9 cellular contexts compared by ENCODE assay signal in the genomic region with DNA sequence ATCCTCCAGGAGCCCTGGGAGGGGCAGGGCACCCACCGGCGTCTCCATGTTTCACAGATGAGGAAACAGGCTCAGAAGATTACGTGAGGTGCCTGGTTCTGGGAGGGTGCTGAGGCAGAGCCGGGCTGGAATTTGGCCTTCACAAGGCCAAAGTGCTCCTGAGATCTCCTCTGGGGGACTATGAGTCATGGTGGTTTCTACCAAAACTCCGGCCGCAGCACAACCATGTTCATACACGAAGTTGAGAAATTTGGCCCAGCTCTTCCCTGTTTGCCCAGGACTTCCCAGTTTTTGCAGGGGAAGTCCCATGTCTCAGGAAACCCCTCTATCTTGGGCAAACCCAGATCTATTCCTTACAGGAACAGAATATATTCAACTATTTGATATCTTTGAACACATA.
DNase-seq lines count a peak whose midpoint lies in the region; ATAC-seq and TF ChIP-seq lines count a peak whose summit lies in the region.
"Had no signal": no experiment of that assay in that cellular context is flagged by ENCODE, and none has a peak within 500 bp of the region (broad histone marks: within the 10 kb centered on the region; RNA-seq: fewer than 3 reads in every experiment).

No MANE protein-coding gene starts in this region.

- no peaks in the 10 kb centered on the region for H3K27me3 ChIP-seq in transverse colon

- no peak for TF ChIP-seq EP300 in transverse colon (IDR thresholded peaks at IDR 0.05; ENCODE audit: low read depth)

- 77 to 90% methylated on average over 3 to 7 of the region's 7 CpGs for WGBS in transverse colon (ENCODE audit: low coverage in 1 of 2), 2 donors

- no peaks in the 10 kb centered on the region for H3K36me3 ChIP-seq in transverse colon

- TF ChIP-seq POLR2A in transverse colon (IDR thresholded peaks at IDR 0.05), result no peak

- no peak for TF ChIP-seq CTCF in astrocyte of the cerebellum (IDR thresholded peaks at IDR 0.05; ENCODE audit: low read depth, low read length, missing control alignments)
- no peak for TF ChIP-seq CTCF in transverse colon (IDR thresholded peaks at IDR 0.05)
- TF ChIP-seq CTCF in coronary artery (IDR thresholded peaks at IDR 0.05), result no peak

- in situ Hi-C loops in astrocyte of the cerebellum (cut with HindIII; ENCODE audit: low sequenced_read_pairs), result no loop called here
- in situ Hi-C loops in transverse colon (cut with MboI; ENCODE audit: low pct_ligation_motif_present in 1 of 4, low pct_unique_long_range_greater_than_20kb in 1 of 4, low sequenced_read_pairs in 3 of 4), result no loop called here

- no peaks in the 10 kb centered on the region for H3K9me3 ChIP-seq in transverse colon

- peak; percentile 96 for DNase-seq in M059J (ENCODE audit: low read depth)
- DNase-seq in astrocyte of the cerebellum (ENCODE audit: low read depth), result peak; percentile 73
- peak; percentile 65 for DNase-seq in hepatic stellate cell (ENCODE audit: low spot score)
- DNase-seq in transverse colon, result peak; percentile 17
- no peak for DNase-seq in activated T-cell treated with anti-CD3 and anti-CD28 coated beads, Interleukin-2, amount 50 U/mL, for 1 hour
- DNase-seq in coronary artery (ENCODE audit: low spot score), result no peak
- DNase-seq: NCI-H1436 treated with DMSO at 0.1 percent for 48 hours; stimulated activated naive CD4-positive, alpha-beta T cell had no signal

- no peak overlapping the region for H3K27ac ChIP-seq in transverse colon
- no peak overlapping the region for H3K27ac ChIP-seq in coronary artery

- H3K4me1 ChIP-seq in transverse colon, result peaks cover 0 to 21% (median 9%) of the 10 kb centered on the region in 4 donors

- ATAC-seq in GM21526 (IDR thresholded peaks at IDR 0.05; ENCODE audit: low FRiP score, unreplicated experiment), result no peak

- intact Hi-C loops in transverse colon (cut with DNase I; ENCODE audit: low total_unique reads), result no loop called here

- no peak overlapping the region for H3K4me3 ChIP-seq in astrocyte of the cerebellum (ENCODE audit: low read depth, low read length)
- no peak overlapping the region for H3K4me3 ChIP-seq in transverse colon
- no peak overlapping the region for H3K4me3 ChIP-seq in coronary artery

Comparison
In these comparisons a context has a peak if more than half of its experiments do, and no peak if none do; other contexts are left out.
1. DNase-seq: peak in M059J (single experiment), astrocyte of the cerebellum (single experiment), hepatic stellate cell (single experiment) and transverse colon (single experiment); none in activated T-cell treated with anti-CD3 and anti-CD28 coated beads, Interleukin-2, amount 50 U/mL, for 1 hour (single experiment) and coronary artery (single experiment).